Comparison of ENCODE assay signal across 17 cellular contexts in the genomic region with DNA sequence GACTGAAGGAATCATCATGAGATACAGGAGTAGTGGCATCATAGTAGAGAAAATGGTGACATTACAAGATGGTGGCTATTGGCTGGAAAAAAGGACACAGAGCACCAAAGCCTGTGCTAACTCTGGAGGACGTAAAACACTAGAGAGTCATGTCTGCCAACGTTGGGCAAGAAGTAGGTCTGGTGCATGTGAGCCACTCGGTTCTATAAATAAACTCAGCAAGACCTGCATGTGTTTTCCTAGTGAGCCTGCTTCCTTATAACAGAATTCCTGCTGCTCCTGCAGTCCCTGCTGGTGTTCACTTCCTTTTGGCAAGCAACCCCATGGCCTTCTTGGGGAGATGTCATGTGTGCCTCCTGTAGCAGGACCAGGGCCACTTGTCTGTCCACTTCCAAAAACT.
A peak's percentile ranks its signal among the peaks of the same experiment; 100 is the strongest.
DNase-seq lines count a peak whose midpoint lies in the region; ATAC-seq, FAIRE-seq and TF ChIP-seq lines count a peak whose summit lies in the region.
"Had no signal": no experiment of that assay in that cellular context is flagged by ENCODE, and none has a peak within 500 bp of the region (broad histone marks: within the 10 kb centered on the region; RNA-seq: fewer than 3 reads in every experiment).

No MANE protein-coding gene starts in this region.

- TF ChIP-seq RAD21 in HepG2 (CRISPR knock-in tag; IDR thresholded peaks at IDR 0.05) = no peak

- 29% methylated on average over 3 of the region's 3 CpGs for WGBS in HepG2 (ENCODE audit: low lambda C conversion rate)

- TF ChIP-seq EP300 in HepG2 (IDR thresholded peaks at IDR 0.05; ENCODE audit: low read depth in 2 of 2, low read length in 2 of 2) (no peak), HepG2 (CRISPR knock-in tag; IDR thresholded peaks at IDR 0.05; ENCODE audit: borderline replicate concordance) (no peak)

- DNase-seq in AG10803 (ENCODE audit: low read depth) (no peak), astrocyte of the spinal cord (ENCODE audit: low read depth, low spot score) (peak; percentile 11), left ventricle myocardium superior (no peak), gastrocnemius medialis (peak; percentile 63 to 85), LoVo (ENCODE audit: low spot score) (no peak), HepG2 (ENCODE audit: low spot score) (no peak)
- DNase-seq: DMS 273 treated with DMSO at 0.1 percent for 48 hours, H9, NCI-H187, NCI-H345, NCI-H526, OCI-M1 had no signal

- H3K4me3 ChIP-seq in AG10803 (ENCODE audit: low read length) (no peak overlapping the region), astrocyte of the spinal cord (ENCODE audit: low read depth, low read length) (no peak overlapping the region), gastrocnemius medialis (no peak overlapping the region), HepG2 (replicated peaks in 1 of 3; ENCODE audit: insufficient read depth in 1 of 3, low read depth in 2 of 3, low read length in 3 of 3) (no peak overlapping the region)
- H3K4me3 ChIP-seq: BLaER1 treated with 17β-estradiol and CSF1 and Interleukin-3, amounts not matched to agents 10 nM and 100 nM had no signal

- H3K9ac ChIP-seq in HepG2 (ENCODE audit: insufficient read depth, low read depth, low read length) = no peak overlapping the region
- H3K9ac ChIP-seq: BLaER1 treated with 17β-estradiol and CSF1 and Interleukin-3, amounts not matched to agents 10 nM and 100 nM had no signal

- H3K79me2 ChIP-seq in HepG2 (ENCODE audit: insufficient read depth, low read length) = no peaks in the 10 kb centered on the region

- ATAC-seq in left ventricle myocardium superior (peak; percentile 90), gastrocnemius medialis (peak; percentile 99 to 100), HG02763 (IDR thresholded peaks at IDR 0.05; ENCODE audit: unreplicated experiment) (no peak), GM18868 (IDR thresholded peaks at IDR 0.05; ENCODE audit: unreplicated experiment) (no peak), HepG2 (no peak)

- H3K27ac ChIP-seq in gastrocnemius medialis (peak overlapping the region; percentile 70 to 86 (median 75)), HepG2 (ENCODE audit: extremely low read length, insufficient read depth, low read length) (no peak overlapping the region)
- H3K27ac ChIP-seq: BLaER1 treated with 17β-estradiol and CSF1 and Interleukin-3, amounts not matched to agents 10 nM and 100 nM; RWPE1 had no signal

- H3K36me3 ChIP-seq in gastrocnemius medialis = no peaks in the 10 kb centered on the region
- no peaks in the 10 kb centered on the region for H3K36me3 ChIP-seq in HepG2 (replicated peaks in 1 of 2; ENCODE audit: control insufficient read depth in 1 of 2, insufficient read depth in 2 of 2, low read length in 2 of 2)
- H3K36me3 ChIP-seq: BLaER1 treated with 17β-estradiol and CSF1 and Interleukin-3, amounts not matched to agents 10 nM and 100 nM had no signal

- TF ChIP-seq POLR2A in gastrocnemius medialis (IDR thresholded peaks at IDR 0.05) (no peak), HepG2 (IDR thresholded peaks at IDR 0.05; ENCODE audit: insufficient read depth in 1 of 2, low read depth in 2 of 2, low read length in 2 of 2) (no peak)

- CTCF ChIA-PET in HepG2 (lab: Yijun Ruan, JAX; ENCODE audit: low intra/inter-chr PET ratio, low total read pairs) = no interaction called here

- intact Hi-C loops in left ventricle myocardium superior (cut with micrococcal nuclease) = no loop called here
- intact Hi-C loops in gastrocnemius medialis (cut with DNase I; ENCODE audit: low total_unique reads) = loop anchor here (2.0 kb wide), 1 partner anchor 40 kb away; no protein-coding TSS in a partner anchor
- intact Hi-C loops in HepG2 (cut with micrococcal nuclease; ENCODE audit: unreplicated experiment) = no loop called here

- in situ Hi-C loops in astrocyte of the spinal cord (cut with HindIII; ENCODE audit: low sequenced_read_pairs) = no loop called here
- in situ Hi-C loops in gastrocnemius medialis (cut with MboI; ENCODE audit: low sequenced_read_pairs in 4 of 4) = no loop called here
- in situ Hi-C loops in HepG2 (cut with HindIII; ENCODE audit: extremely low pct_ligation_motif_present, low pct_unique_long_range_greater_than_20kb) = no loop called here

- BruUV-seq in HepG2 (replicated peaks; lab: Mats Ljungman, UMichigan) = no TSS peak

- H3K4me2 ChIP-seq in HepG2 (ENCODE audit: low read depth, low read length) = no peak overlapping the region
- H3K4me2 ChIP-seq: BLaER1 treated with 17β-estradiol and CSF1 and Interleukin-3, amounts not matched to agents 10 nM and 100 nM had no signal

- no peak overlapping the region for H2AFZ ChIP-seq in HepG2 (ENCODE audit: low read length)

- no peak for FAIRE-seq in HepG2 (lab: Jason Lieb, UNC)
- FAIRE-seq: A204.1 had no signal

- no peaks in the 10 kb centered on the region for H3K27me3 ChIP-seq in gastrocnemius medialis
- no peaks in the 10 kb centered on the region for H3K27me3 ChIP-seq in HepG2 (ENCODE audit: control insufficient read depth in 1 of 2, insufficient read depth in 2 of 2, low read length in 2 of 2)
- H3K27me3 ChIP-seq: BLaER1 treated with 17β-estradiol and CSF1 and Interleukin-3, amounts not matched to agents 10 nM and 100 nM had no signal

- peak; percentile 1; the same call in 1 of the 2 replicates for TF ChIP-seq CTCF in AG10803 (conservative IDR thresholded peaks at IDR 0.05; ENCODE audit: low read length)
- no peak for TF ChIP-seq CTCF in astrocyte of the spinal cord (IDR thresholded peaks at IDR 0.05; ENCODE audit: low read depth, low read length)
- no peak for TF ChIP-seq CTCF in gastrocnemius medialis (IDR thresholded peaks at IDR 0.05 in 4 of 5, conservative IDR thresholded peaks at IDR 0.05 in 1 of 5)
- TF ChIP-seq CTCF in HepG2 (CRISPR knock-in tag; IDR thresholded peaks at IDR 0.05) = no peak

- H4K20me1 ChIP-seq in HepG2 (ENCODE audit: insufficient read depth, low read length) = no peaks in the 10 kb centered on the region
- H4K20me1 ChIP-seq: BLaER1 treated with 17β-estradiol and CSF1 and Interleukin-3, amounts not matched to agents 10 nM and 100 nM had no signal

- POLR2A ChIA-PET in HepG2 (lab: Yijun Ruan, JAX) = no interaction called here

- H3K9me3 ChIP-seq in gastrocnemius medialis (no peaks in the 10 kb centered on the region), HepG2 (ENCODE audit: low read length) (no peaks in the 10 kb centered on the region)
- H3K9me3 ChIP-seq: BLaER1 treated with 17β-estradiol and CSF1 and Interleukin-3, amounts not matched to agents 10 nM and 100 nM had no signal

- H3K4me1 ChIP-seq in gastrocnemius medialis (peaks cover 12% of the 10 kb centered on the region in 2 donors), HepG2 (ENCODE audit: insufficient read depth, low read length) (no peaks in the 10 kb centered on the region)

TF ChIP-seq in HepG2, 621 proteins besides CTCF, POLR2A, EP300 and RAD21:
- no peak for TF ChIP-seq ARNTL (CRISPR knock-in tag; IDR thresholded peaks at IDR 0.05)
- no peak for TF ChIP-seq ZNF275 (CRISPR knock-in tag; IDR thresholded peaks at IDR 0.05; ENCODE audit: borderline replicate concordance)
- TF ChIP-seq ZNF557 (CRISPR knock-in tag; IDR thresholded peaks at IDR 0.05) = no peak
- no peak for TF ChIP-seq HNF4G (IDR thresholded peaks at IDR 0.05; ENCODE audit: borderline replicate concordance, low read depth, low read length)
- TF ChIP-seq HNF4G (CRISPR knock-in tag; IDR thresholded peaks at IDR 0.05; ENCODE audit: borderline replicate concordance, low read depth) = no peak
- TF ChIP-seq, protein P1, sequence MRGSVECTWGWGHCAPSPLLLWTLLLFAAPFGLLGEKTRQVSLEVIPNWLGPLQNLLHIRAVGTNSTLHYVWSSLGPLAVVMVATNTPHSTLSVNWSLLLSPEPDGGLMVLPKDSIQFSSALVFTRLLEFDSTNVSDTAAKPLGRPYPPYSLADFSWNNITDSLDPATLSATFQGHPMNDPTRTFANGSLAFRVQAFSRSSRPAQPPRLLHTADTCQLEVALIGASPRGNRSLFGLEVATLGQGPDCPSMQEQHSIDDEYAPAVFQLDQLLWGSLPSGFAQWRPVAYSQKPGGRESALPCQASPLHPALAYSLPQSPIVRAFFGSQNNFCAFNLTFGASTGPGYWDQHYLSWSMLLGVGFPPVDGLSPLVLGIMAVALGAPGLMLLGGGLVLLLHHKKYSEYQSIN (CRISPR knock-in tag; IDR thresholded peaks at IDR 0.05; ENCODE audit: borderline replicate concordance) = no peak
- TF ChIP-seq ZNF101 (CRISPR knock-in tag; IDR thresholded peaks at IDR 0.05; ENCODE audit: borderline replicate concordance, low read depth) = no peak

Comparison
In these comparisons a context has a peak if more than half of its experiments do, and no peak if none do; other contexts are left out.
1. DNase-seq: peak in astrocyte of the spinal cord (single experiment) and gastrocnemius medialis (2 of 2); none in AG10803 (single experiment), left ventricle myocardium superior (single experiment), LoVo (single experiment) and HepG2 (single experiment).
2. ATAC-seq: peak in left ventricle myocardium superior (single experiment) and gastrocnemius medialis (2 of 2); none in HG02763 (single experiment), GM18868 (single experiment) and HepG2 (single experiment).